In the genomic region with DNA sequence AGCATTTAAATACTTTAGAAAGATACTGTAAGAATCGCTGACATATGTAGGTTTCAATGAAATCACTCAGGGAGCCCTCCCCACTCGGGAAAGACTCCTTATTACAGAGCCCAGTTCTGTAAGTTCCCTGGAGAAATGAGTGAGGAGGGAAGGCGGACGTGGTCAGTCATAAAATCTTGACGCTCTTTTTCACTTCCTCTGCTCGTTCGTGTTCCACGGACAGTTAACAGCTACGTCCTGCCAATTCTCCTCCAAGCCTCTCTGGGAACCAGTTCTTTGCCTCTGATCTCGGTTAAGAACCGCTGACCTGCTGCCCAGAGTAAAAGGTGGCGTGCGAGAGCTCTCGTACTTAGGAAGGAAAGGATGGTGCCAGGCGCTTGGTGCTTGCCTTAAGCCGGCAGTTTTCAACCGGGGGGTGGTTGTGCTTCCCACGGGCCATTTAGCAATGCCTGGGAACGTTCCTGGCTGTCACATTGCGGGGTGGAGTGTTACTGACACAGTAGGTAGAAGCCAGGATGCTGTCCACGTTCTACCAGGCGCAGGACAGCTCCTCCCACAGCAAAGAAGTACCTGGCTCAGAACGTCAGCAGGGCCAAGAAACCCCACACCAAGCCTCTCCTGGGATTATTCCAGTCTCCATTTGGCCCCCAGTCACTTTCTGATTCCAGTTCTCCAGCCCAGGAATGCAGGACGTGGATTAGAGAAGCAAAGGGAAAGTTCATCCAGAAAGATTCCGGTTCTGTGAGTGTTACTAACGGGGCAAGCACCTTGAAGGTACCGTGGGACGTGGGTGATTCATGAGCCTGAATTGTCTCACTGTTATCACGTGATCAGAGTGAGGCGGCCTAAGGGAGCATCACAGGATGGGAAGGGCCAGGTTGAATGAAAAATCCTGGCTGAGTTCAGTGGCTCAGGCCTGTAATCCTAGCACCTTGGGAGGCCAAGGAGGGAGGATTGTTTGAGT, we compare ENCODE assay signal across 8 cellular contexts.
DNase-seq lines count a peak whose midpoint lies in the region; ATAC-seq, FAIRE-seq and TF ChIP-seq lines count a peak whose summit lies in the region.

No MANE protein-coding gene starts in this region.

- no peaks in the 10 kb centered on the region for H3K36me3 ChIP-seq in trophoblast cell (ENCODE audit: control insufficient read depth in 1 of 2, insufficient read depth in 2 of 2, low read length in 2 of 2)

- peak overlapping the region; percentile 48 for H3K14ac ChIP-seq in trophoblast cell (ENCODE audit: low read length)

- H2BK5ac ChIP-seq in trophoblast cell (ENCODE audit: low read depth, low read length, poor library complexity): no peak overlapping the region

- H4K8ac ChIP-seq in trophoblast cell (ENCODE audit: low read depth, low read length): peak overlapping the region; percentile 47

- peaks cover 5% of the 10 kb centered on the region for H3K79me2 ChIP-seq in trophoblast cell (ENCODE audit: control insufficient read depth, insufficient read depth, low read length, poor library complexity)

- H4K91ac ChIP-seq in trophoblast cell (ENCODE audit: low read depth, low read length): peak overlapping the region; percentile 40

- H3K9me3 ChIP-seq in trophoblast cell (ENCODE audit: insufficient read depth, low read depth, low read length): no peaks in the 10 kb centered on the region

- no peak overlapping the region for H2BK120ac ChIP-seq in trophoblast cell (ENCODE audit: insufficient read depth, low read length, poor library complexity)

- no peaks in the 10 kb centered on the region for H3K27me3 ChIP-seq in trophoblast cell (ENCODE audit: insufficient read depth, low read length)

- FAIRE-seq in RCC 7860 (lab: Jason Lieb, UNC): peak; percentile 77

- H3K4ac ChIP-seq in trophoblast cell (ENCODE audit: low read depth, low read length): peak overlapping the region; percentile 19

- no peak overlapping the region for H2AFZ ChIP-seq in trophoblast cell (ENCODE audit: insufficient read depth, low read length, poor library complexity)

- no peak for TF ChIP-seq CTCF in fibroblast of the aortic adventitia (IDR thresholded peaks at IDR 0.05; ENCODE audit: insufficient read depth, low read length)

- H2AK5ac ChIP-seq in trophoblast cell (ENCODE audit: low read length): peak overlapping the region; percentile 19

- no peak for ATAC-seq in HG03095 (IDR thresholded peaks at IDR 0.05; ENCODE audit: unreplicated experiment)
- ATAC-seq in GM21717 (IDR thresholded peaks at IDR 0.05; ENCODE audit: unreplicated experiment): no peak

- peak overlapping the region; percentile 44 for H3K4me3 ChIP-seq in fibroblast of the aortic adventitia (ENCODE audit: low read depth, low read length)
- no peak overlapping the region for H3K4me3 ChIP-seq in trophoblast cell (ENCODE audit: low read depth, low read length)

- DNase-seq in AG08396 (ENCODE audit: low spot score) (peak; percentile 47), RCC 7860 (ENCODE audit: low spot score) (peak; percentile 84), fibroblast of the aortic adventitia (ENCODE audit: low read depth) (peak; percentile 83), trophoblast cell (peak; percentile 41 to 56), cerebellar cortex (ENCODE audit: low spot score) (no peak), GOT3 (lab: John Stamatoyannopoulos, UW) (no peak)

- WGBS in trophoblast cell (ENCODE audit: extremely low coverage, insufficient coverage, insufficient read length): no CpG with 5 or more reads among the region's 30 CpGs

- peak overlapping the region; percentile 13 for H4K12ac ChIP-seq in trophoblast cell (ENCODE audit: low read depth, low read length)

- H3K27ac ChIP-seq in trophoblast cell (ENCODE audit: low read depth, low read length): peak overlapping the region; percentile 61

- no peak overlapping the region for H3K23ac ChIP-seq in trophoblast cell (ENCODE audit: low read length)

- peaks cover 19 to 20% of the 10 kb centered on the region in 2 experiments for H3K4me1 ChIP-seq in trophoblast cell (ENCODE audit: control insufficient read depth in 1 of 2, insufficient read depth in 2 of 2, low read length in 2 of 2)

- no peak overlapping the region for H3K4me2 ChIP-seq in trophoblast cell (ENCODE audit: low read length)

- peak overlapping the region; percentile 38 for H3K18ac ChIP-seq in trophoblast cell (ENCODE audit: low read length)

- H3K9ac ChIP-seq in trophoblast cell (ENCODE audit: low read length): no peak overlapping the region

- H3K79me1 ChIP-seq in trophoblast cell (ENCODE audit: low read length): no peaks in the 10 kb centered on the region

- peak overlapping the region; percentile 16 for H2BK12ac ChIP-seq in trophoblast cell (ENCODE audit: low read length)

Comparison
In these comparisons a context has a peak if more than half of its experiments do, and no peak if none do; other contexts are left out.
1. DNase-seq: peak in AG08396 (single experiment), RCC 7860 (single experiment), fibroblast of the aortic adventitia (single experiment) and trophoblast cell (2 of 2); none in cerebellar cortex (single experiment) and GOT3 (single experiment).